ENCODE assay signal across 18 cellular contexts in genomic region chr11:44226945-44227344, GRCh38.
"Had no signal": no experiment of that assay in that cellular context is flagged by ENCODE, and none has a peak within 500 bp of the region (broad histone marks: within the 10 kb centered on the region; RNA-seq: fewer than 3 reads in every experiment).

No MANE protein-coding gene starts in this region.

- H3K27me3 ChIP-seq: foreskin keratinocyte, hepatocyte, neural progenitor cell, ovary, suprapubic skin, thyroid gland had no signal

- H3K79me2 ChIP-seq: hepatocyte had no signal

- H3K4me1 ChIP-seq: foreskin keratinocyte, lower lobe of right lung, neural progenitor cell, suprapubic skin had no signal

- H3K27ac ChIP-seq: foreskin keratinocyte, hepatocyte, left ventricle myocardium inferior, lower lobe of right lung, neural progenitor cell, ovary, suprapubic skin, thyroid gland had no signal

- H2AFZ ChIP-seq: hepatocyte, neural progenitor cell had no signal

- H3K4me2 ChIP-seq: hepatocyte, neural progenitor cell had no signal

- H3K9me3 ChIP-seq: left ventricle myocardium inferior, lower lobe of right lung, ovary, suprapubic skin, thyroid gland had no signal

- ATAC-seq: foreskin keratinocyte; left cardiac atrium; lower lobe of right lung; natural killer cell treated with Interleukin-12 subunit alpha and Interleukin-12 subunit beta and Interleukin-15 and Interleukin-18, amount 100 ng/mL, for 72 hours; right cardiac atrium had no signal

- H3K36me3 ChIP-seq: lower lobe of right lung, neural progenitor cell, ovary, suprapubic skin, thyroid gland had no signal

- DNase-seq: dermis blood vessel endothelial cell; endodermal cell; erythroblast; foreskin keratinocyte; kidney; left cardiac atrium; left ventricle myocardium inferior; lower lobe of right lung; ovary; small intestine; stimulated activated CD4-positive, alpha-beta T cell treated with anti-CD3 and anti-CD28 coated beads, Interleukin-12 subunit alpha, Interleukin-12 subunit beta, amount 100 ng/mL, for 4 hours; stimulated activated naive CD4-positive, alpha-beta T cell treated with Interleukin-2 at 50 U/mL for 16 hours; thyroid gland had no signal

- H3K9ac ChIP-seq: neural progenitor cell had no signal

- H3K4me3 ChIP-seq: hepatocyte, left ventricle myocardium inferior, lower lobe of right lung, neural progenitor cell, ovary, suprapubic skin, thyroid gland had no signal
